ENCODE assay signal across 10 cellular contexts in the genomic region with DNA sequence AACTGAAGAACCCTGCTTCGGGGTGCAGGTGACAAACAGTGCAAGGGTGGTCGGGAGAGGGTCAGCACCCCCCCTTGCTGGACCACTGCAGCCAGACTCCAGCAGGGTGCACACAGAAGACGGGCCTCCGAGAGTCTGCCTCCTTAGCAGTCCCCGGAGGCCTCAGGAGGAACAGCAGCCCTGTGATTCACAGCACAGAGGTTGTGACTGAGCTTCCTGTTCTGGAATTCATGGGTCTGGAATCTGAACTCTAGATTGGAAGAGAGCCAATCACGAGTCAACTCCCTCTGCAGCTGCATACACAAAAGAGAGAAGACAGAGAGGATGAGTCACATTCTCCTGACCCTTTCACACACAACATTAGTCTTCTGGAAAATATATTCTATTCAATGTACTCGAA.
DNase-seq lines count a peak whose midpoint lies in the region.
"Had no signal": no experiment of that assay in that cellular context is flagged by ENCODE, and none has a peak within 500 bp of the region (broad histone marks: within the 10 kb centered on the region; RNA-seq: fewer than 3 reads in every experiment).

No MANE protein-coding gene starts in this region.

- no peak overlapping the region for H3K27ac ChIP-seq in SJCRH30
- H3K27ac ChIP-seq: thyroid gland had no signal

- no peaks in the 10 kb centered on the region for H3K4me1 ChIP-seq in SJCRH30
- H3K4me1 ChIP-seq: thyroid gland had no signal

- H3K4me3 ChIP-seq in SJCRH30 = no peak overlapping the region
- H3K4me3 ChIP-seq: thyroid gland had no signal

- H3K36me3 ChIP-seq in SJCRH30 = no peaks in the 10 kb centered on the region
- H3K36me3 ChIP-seq: thyroid gland had no signal

- no peaks in the 10 kb centered on the region for H3K27me3 ChIP-seq in SJCRH30
- H3K27me3 ChIP-seq: thyroid gland had no signal

- peak; percentile 95 for DNase-seq in HCEC 1CT
- DNase-seq in SJCRH30 = peak; percentile 35 to 56
- DNase-seq in fibroblast of the conjunctiva (ENCODE audit: low read depth) = peak; percentile 82
- DNase-seq in smooth muscle cell of the brain vasculature (ENCODE audit: low read depth, low spot score) = peak; percentile 83
- DNase-seq in DMS 273 treated with DMSO at 0.1 percent for 48 hours (lab: John Stamatoyannopoulos, UW) = no peak
- DNase-seq in NCI-H748 (lab: John Stamatoyannopoulos, UW; ENCODE audit: unreplicated experiment) = no peak
- DNase-seq in middle frontal gyrus (ENCODE audit: extremely low spot score, low spot score) = no peak
- DNase-seq in SK-N-DZ (ENCODE audit: low spot score) = no peak
- DNase-seq: stimulated activated CD4-positive, alpha-beta T cell treated with anti-CD3 and anti-CD28 coated beads, Interleukin-12 subunit alpha, Interleukin-12 subunit beta, amount 100 ng/mL, for 4 hours; thyroid gland had no signal

- H3K9me3 ChIP-seq in SJCRH30 (replicated peaks) = no peaks in the 10 kb centered on the region
- H3K9me3 ChIP-seq: thyroid gland had no signal

Comparison
In these comparisons a context has a peak if more than half of its experiments do, and no peak if none do; other contexts are left out.
1. DNase-seq: peak in HCEC 1CT (single experiment), SJCRH30 (2 of 2), fibroblast of the conjunctiva (single experiment) and smooth muscle cell of the brain vasculature (single experiment); none in DMS 273 treated with DMSO at 0.1 percent for 48 hours (single experiment), NCI-H748 (single experiment), middle frontal gyrus (single experiment) and SK-N-DZ (single experiment).